In genomic region chr5:146698651-146699050, GRCh38 we compare ENCODE assay signal across 2 cellular contexts.
A peak's percentile ranks its signal among the peaks of the same experiment; 100 is the strongest.
TF ChIP-seq lines count a peak whose summit lies in the region.

No MANE protein-coding gene starts in this region.

TF ChIP-seq in WTC11, 78 proteins besides CTCF, POLR2A, EP300 and RAD21 (continued from another document):
- no peak for TF ChIP-seq ZMAT4 (CRISPR knock-in tag; IDR thresholded peaks at IDR 0.05)

TF ChIP-seq in H1, 55 proteins besides CTCF, POLR2A, EP300 and RAD21 (continued from another document):
- TF ChIP-seq HDAC6 (IDR thresholded peaks at IDR 0.05; ENCODE audit: low read depth, low read length) (no peak), RFX5 (IDR thresholded peaks at IDR 0.05; ENCODE audit: borderline replicate concordance, low read depth, low read length) (no peak), SP2 (IDR thresholded peaks at IDR 0.05; ENCODE audit: low read length) (no peak), SRF (IDR thresholded peaks at IDR 0.05; ENCODE audit: low read depth, low read length) (no peak), NRF1 (IDR thresholded peaks at IDR 0.05; ENCODE audit: low read depth, low read length) (no peak), CEBPB (IDR thresholded peaks at IDR 0.05; ENCODE audit: low read depth, low read length) (peak; percentile 52; the same call in 1 of the 2 replicates), NANOG (IDR thresholded peaks at IDR 0.05; ENCODE audit: insufficient read depth, low read depth, low read length, poor library complexity, severe bottlenecking) (no peak), PHF8 (conservative IDR thresholded peaks at IDR 0.05; ENCODE audit: low read depth, low read length) (no peak)
TF ChIP-seq in H1: peak in this region for 1.
